In genomic region chr17:6703751-6704150, GRCh38 we compare ENCODE assay signal across 38 cellular contexts. TPM values are rescaled to one million over a fixed set of nuclear protein-coding genes. Genes with fewer than 3 reads are reported as not detected.
"Had no signal": no experiment of that assay in that cellular context is flagged by ENCODE, and none has a peak within 500 bp of the region (broad histone marks: within the 10 kb centered on the region; RNA-seq: fewer than 3 reads in every experiment).

No MANE protein-coding gene starts in this region.

- DNase-seq: activated B cell treated with CpG ODN at 0.5 μM for 24 hours; activated CD4-positive, alpha-beta memory T cell treated with anti-CD3 and anti-CD28 coated beads for 36 hours; activated CD4-positive, alpha-beta T cell treated with anti-CD3 and anti-CD28 coated beads for 48 hours; activated CD4-positive, alpha-beta T cell treated with anti-CD3 and anti-CD28 coated beads, Interleukin-2, amount 50 U/mL, for 1 hour; activated CD4-positive, alpha-beta T cell treated with anti-CD3 and anti-CD28 coated beads, Interleukin-2, amount 50 U/mL, for 4 hours; activated CD4-positive, CD25-positive, alpha-beta regulatory T cell treated with anti-CD3 and anti-CD28 coated beads, Interleukin-2, amount 50 U/mL, for 72 hours; activated CD8-positive, alpha-beta memory T cell treated with anti-CD3 and anti-CD28 coated beads, Interleukin-2, amount 50 U/mL, for 4 hours; activated CD8-positive, alpha-beta T cell treated with anti-CD3 and anti-CD28 coated beads for 36 hours; activated effector memory CD4-positive, alpha-beta T cell treated with anti-CD3 and anti-CD28 coated beads, Interleukin-2, amount 50 U/mL, for 16 hours; activated gamma-delta T cell treated with Interleukin-2 at 50 U/mL for 16 hours; activated naive CD4-positive, alpha-beta T cell; activated naive CD4-positive, alpha-beta T cell treated with anti-CD3 and anti-CD28 coated beads for 36 hours; activated naive CD4-positive, alpha-beta T cell treated with anti-CD3 and anti-CD28 coated beads, Interleukin-2, amount 50 U/mL, for 16 hours; activated naive CD8-positive, alpha-beta T cell treated with anti-CD3 and anti-CD28 coated beads for 36 hours; activated T-cell treated with anti-CD3 and anti-CD28 coated beads for 4 hours; activated T-cell treated with anti-CD3 and anti-CD28 coated beads, Interleukin-2, amount 50 U/mL, for 1 hour; activated T-cell treated with anti-CD3 and anti-CD28 coated beads, Interleukin-2, amount 50 U/mL, for 4 hours; activated T-cell treated with anti-CD3 and anti-CD28 coated beads, Interleukin-2, amount 50 U/mL, for 72 hours; adrenal gland; amniotic stem cell; body of pancreas; brain microvascular endothelial cell; caudate nucleus; T-helper 1 cell; T-helper 2 cell; T-helper 9 cell had no signal

- H3K27ac ChIP-seq: adrenal gland, body of pancreas, brain microvascular endothelial cell, breast epithelium, cardiac muscle cell, VCaP had no signal

- ATAC-seq: activated CD8-positive, alpha-beta T cell treated with anti-CD3 and anti-CD28 coated beads for 36 hours; activated naive CD4-positive, alpha-beta T cell treated with anti-CD3 and anti-CD28 coated beads, Interleukin-2, amount 50 U/mL, for 72 hours; activated T-cell treated with anti-CD3 and anti-CD28 coated beads, Interleukin-2, amount 50 U/mL, for 4 hours; activated T-cell treated with anti-CD3 and anti-CD28 coated beads, Interleukin-2, amount 50 U/mL, for 72 hours; activated T-helper 17 cell treated with anti-CD3 and anti-CD28 coated beads, Interleukin-2, amount 50 U/mL, for 72 hours; body of pancreas had no signal

- H3K27ac Mint-ChIP-seq: activated B cell treated with CpG ODN at 0.5 μM for 24 hours; activated CD4-positive, alpha-beta memory T cell treated with anti-CD3 and anti-CD28 coated beads for 36 hours; activated CD8-positive, alpha-beta T cell treated with anti-CD3 and anti-CD28 coated beads for 36 hours; activated naive CD4-positive, alpha-beta T cell treated with anti-CD3 and anti-CD28 coated beads for 36 hours; activated naive CD8-positive, alpha-beta T cell treated with anti-CD3 and anti-CD28 coated beads for 36 hours; activated T-cell treated with anti-CD3 and anti-CD28 coated beads, Interleukin-2, amount 50 U/mL, for 72 hours; activated T-helper 1 cell treated with anti-CD3 and anti-CD28 coated beads, Interleukin-12 subunit alpha, Interleukin-12 subunit beta, Interleukin-2, Interleukin-4 antibody, amounts not matched to agents 30 ng/mL and 10 ng/mL and 1 ng/mL, durations not matched to agents 14 hours and 24 hours and 36 hours; activated T-helper 17 cell treated with anti-CD3 and anti-CD28 coated beads, Interleukin-2, amount 50 U/mL, for 72 hours; T-helper 1 cell treated with Interleukin-12 subunit alpha and Interleukin-12 subunit beta and Interleukin-4 antibody, amounts not matched to agents 30 μg/mL and 1 μg/mL, for 36 hours; T-helper 2 cell treated with Interferon-gamma antibody and Interleukin-4, amounts not matched to agents 5 μg/mL and 100 μg/mL, for 36 hours had no signal

- H3K9me3 Mint-ChIP-seq: activated B cell treated with CpG ODN at 0.5 μM for 24 hours; activated CD4-positive, alpha-beta memory T cell treated with anti-CD3 and anti-CD28 coated beads for 36 hours; activated CD8-positive, alpha-beta T cell treated with anti-CD3 and anti-CD28 coated beads for 36 hours; activated naive CD4-positive, alpha-beta T cell treated with anti-CD3 and anti-CD28 coated beads for 36 hours; activated naive CD4-positive, alpha-beta T cell treated with anti-CD3 and anti-CD28 coated beads, Interleukin-2, amount 50 U/mL, for 72 hours; activated naive CD8-positive, alpha-beta T cell treated with anti-CD3 and anti-CD28 coated beads for 36 hours; activated T-cell treated with anti-CD3 and anti-CD28 coated beads, Interleukin-2, amount 50 U/mL, for 4 hours; activated T-cell treated with anti-CD3 and anti-CD28 coated beads, Interleukin-2, amount 50 U/mL, for 72 hours; activated T-helper 1 cell treated with anti-CD3 and anti-CD28 coated beads, Interleukin-12 subunit alpha, Interleukin-12 subunit beta, Interleukin-2, Interleukin-4 antibody, amounts not matched to agents 30 ng/mL and 10 ng/mL and 1 ng/mL, durations not matched to agents 14 hours and 24 hours and 36 hours; activated T-helper 17 cell treated with anti-CD3 and anti-CD28 coated beads, Interleukin-2, amount 50 U/mL, for 72 hours; T-helper 1 cell treated with Interleukin-12 subunit alpha and Interleukin-12 subunit beta and Interleukin-4 antibody, amounts not matched to agents 30 μg/mL and 1 μg/mL, for 36 hours; T-helper 2 cell treated with Interferon-gamma antibody and Interleukin-4, amounts not matched to agents 5 μg/mL and 100 μg/mL, for 36 hours had no signal

- H3K36me3 Mint-ChIP-seq: activated CD4-positive, alpha-beta memory T cell treated with anti-CD3 and anti-CD28 coated beads for 36 hours; activated naive CD4-positive, alpha-beta T cell treated with anti-CD3 and anti-CD28 coated beads, Interleukin-2, amount 50 U/mL, for 72 hours; activated naive CD8-positive, alpha-beta T cell treated with anti-CD3 and anti-CD28 coated beads for 36 hours had no signal

- H3K36me3 ChIP-seq: adrenal gland, brain microvascular endothelial cell, breast epithelium, cardiac muscle cell had no signal

- H3K27me3 ChIP-seq: adrenal gland, body of pancreas, brain microvascular endothelial cell, breast epithelium, cardiac muscle cell had no signal

- H3K4me3 ChIP-seq: adrenal gland, body of pancreas, breast epithelium, cardiac muscle cell had no signal

- H3K9me3 ChIP-seq: adrenal gland, body of pancreas, breast epithelium had no signal

- FAIRE-seq: astrocyte, TTC549 had no signal

- H3K4me3 Mint-ChIP-seq: activated B cell treated with CpG ODN at 0.5 μM for 24 hours; activated CD4-positive, alpha-beta memory T cell treated with anti-CD3 and anti-CD28 coated beads for 36 hours; activated CD8-positive, alpha-beta T cell treated with anti-CD3 and anti-CD28 coated beads for 36 hours; activated naive CD4-positive, alpha-beta T cell treated with anti-CD3 and anti-CD28 coated beads for 36 hours; activated naive CD8-positive, alpha-beta T cell treated with anti-CD3 and anti-CD28 coated beads for 36 hours; activated T-cell treated with anti-CD3 and anti-CD28 coated beads, Interleukin-2, amount 50 U/mL, for 4 hours; activated T-cell treated with anti-CD3 and anti-CD28 coated beads, Interleukin-2, amount 50 U/mL, for 72 hours; activated T-helper 1 cell treated with anti-CD3 and anti-CD28 coated beads, Interleukin-12 subunit alpha, Interleukin-12 subunit beta, Interleukin-2, Interleukin-4 antibody, amounts not matched to agents 30 ng/mL and 10 ng/mL and 1 ng/mL, durations not matched to agents 14 hours and 24 hours and 36 hours; activated T-helper 17 cell treated with anti-CD3 and anti-CD28 coated beads, Interleukin-2, amount 50 U/mL, for 72 hours; T-helper 1 cell treated with Interleukin-12 subunit alpha and Interleukin-12 subunit beta and Interleukin-4 antibody, amounts not matched to agents 30 μg/mL and 1 μg/mL, for 36 hours; T-helper 2 cell treated with Interferon-gamma antibody and Interleukin-4, amounts not matched to agents 5 μg/mL and 100 μg/mL, for 36 hours had no signal

- H3K4me1 Mint-ChIP-seq: activated naive CD8-positive, alpha-beta T cell treated with anti-CD3 and anti-CD28 coated beads for 36 hours; activated T-helper 17 cell treated with anti-CD3 and anti-CD28 coated beads, Interleukin-2, amount 50 U/mL, for 72 hours had no signal

- H3K4me1 ChIP-seq: adrenal gland, breast epithelium had no signal

RNA-seq across cellular contexts. Expression of gene SLC13A5, which starts 9.4 kb away (rescaled TPM):
- total RNA-seq: activated B cell treated with CpG ODN at 0.5 μM for 24 hours; activated CD4-positive, alpha-beta memory T cell treated with anti-CD3 and anti-CD28 coated beads for 36 hours; activated CD8-positive, alpha-beta memory T cell treated with anti-CD3 and anti-CD28 coated beads for 36 hours; activated CD8-positive, alpha-beta T cell treated with anti-CD3 and anti-CD28 coated beads for 36 hours; activated naive CD4-positive, alpha-beta T cell treated with anti-CD3 and anti-CD28 coated beads for 36 hours; activated naive CD4-positive, alpha-beta T cell treated with anti-CD3 and anti-CD28 coated beads, Interleukin-2, amount 50 U/mL, for 72 hours; activated naive CD8-positive, alpha-beta T cell treated with anti-CD3 and anti-CD28 coated beads for 36 hours; activated T-helper 1 cell treated with anti-CD3 and anti-CD28 coated beads, Interleukin-12 subunit alpha, Interleukin-12 subunit beta, Interleukin-2, Interleukin-4 antibody, amounts not matched to agents 30 ng/mL and 10 ng/mL and 1 ng/mL, durations not matched to agents 14 hours and 24 hours and 36 hours; activated T-helper 17 cell treated with anti-CD3 and anti-CD28 coated beads, Interleukin-2, amount 50 U/mL, for 72 hours; body of pancreas had no signal
- polyA plus RNA-seq: aorta had no signal

RNA-seq across cellular contexts. Expression of gene XAF1, which starts 52.1 kb away (rescaled TPM):
- total RNA-seq: cardiac muscle cell had no signal
- polyA plus RNA-seq: cardiac muscle cell had no signal
